Comparison of ENCODE assay signal across 12 cellular contexts in genomic region chr12:64059685-64060084, GRCh38.
"Had no signal": no experiment of that assay in that cellular context is flagged by ENCODE, and none has a peak within 500 bp of the region (broad histone marks: within the 10 kb centered on the region; RNA-seq: fewer than 3 reads in every experiment).

No MANE protein-coding gene starts in this region.

- H3K4me1 ChIP-seq: left ventricle myocardium inferior, thyroid gland, uterus had no signal

- H3K36me3 ChIP-seq: pancreas, thyroid gland, uterus had no signal

- H3K27ac ChIP-seq: coronary artery, heart left ventricle, left ventricle myocardium inferior, pancreas, stomach, thyroid gland, uterus had no signal

- H3K9me3 ChIP-seq: heart left ventricle, left ventricle myocardium inferior, pancreas, stomach, thyroid gland, uterus had no signal

- H3K27me3 ChIP-seq: heart left ventricle, pancreas, stomach, thyroid gland, uterus had no signal

- ATAC-seq: heart left ventricle, pancreas had no signal

- H3K4me3 ChIP-seq: coronary artery, heart left ventricle, left ventricle myocardium inferior, pancreas, stomach, thyroid gland, uterus had no signal

- DNase-seq: activated CD4-positive, alpha-beta T cell treated with anti-CD3 and anti-CD28 coated beads, Interleukin-2, amount 50 U/mL, for 1 hour; activated naive CD4-positive, alpha-beta T cell treated with anti-CD3 and anti-CD28 coated beads, Interleukin-2, amount 10 ng/mL, durations not matched to agents 7 days and 5 days; effector CD8-positive, alpha-beta T cell; heart left ventricle; left ventricle myocardium inferior; pancreas; retina; stimulated activated CD4-positive, alpha-beta T cell treated with anti-CD3 and anti-CD28 coated beads, Interleukin-4, amount 100 ng/mL, for 4 hours; stomach; thyroid gland; uterus had no signal
